Comparison of ENCODE assay signal across 17 cellular contexts in genomic region chr2:207734636-207735512, GRCh38. TPM values are rescaled to one million over a fixed set of nuclear protein-coding genes. Genes with fewer than 3 reads are reported as not detected.
A peak's percentile ranks its signal among the peaks of the same experiment; 100 is the strongest.
DNase-seq lines count a peak whose midpoint lies in the region; ATAC-seq, FAIRE-seq and TF ChIP-seq lines count a peak whose summit lies in the region.
"Had no signal": no experiment of that assay in that cellular context is flagged by ENCODE, and none has a peak within 500 bp of the region (broad histone marks: within the 10 kb centered on the region; RNA-seq: fewer than 3 reads in every experiment).

No MANE protein-coding gene starts in this region.

- H3K27me3 ChIP-seq in body of pancreas (no peaks in the 10 kb centered on the region), transverse colon (no peaks in the 10 kb centered on the region)
- H3K27me3 ChIP-seq: Peyer's patch had no signal

- DNase-seq in GM18507 (ENCODE audit: extremely low spot score, insufficient read length, low read depth) = no peak
- DNase-seq in body of pancreas = no peak
- peak; percentile 60 for DNase-seq in left lobe of liver (ENCODE audit: low spot score)
- no peak for DNase-seq in transverse colon
- no peak for DNase-seq in NCI-H2107 (lab: John Stamatoyannopoulos, UW)
- DNase-seq in mucosa of gallbladder (ENCODE audit: low spot score) = no peak
- DNase-seq: Calu3; CD4-positive, alpha-beta T cell; NCI-H1436 treated with DMSO at 0.1 percent for 48 hours; NCI-H226; NCI-H524 treated with DMSO at 0.1 percent for 48 hours; Peyer's patch; SHP77 had no signal

- no peak for TF ChIP-seq CTCF in body of pancreas (IDR thresholded peaks at IDR 0.05)
- no peak for TF ChIP-seq CTCF in transverse colon (IDR thresholded peaks at IDR 0.05)

- H3K36me3 ChIP-seq in body of pancreas (replicated peaks in 1 of 2; ENCODE audit: insufficient read depth in 1 of 2, low read depth in 2 of 2) = no peaks in the 10 kb centered on the region
- H3K36me3 ChIP-seq in transverse colon = peaks cover 0 to 5% (median 0%) of the 10 kb centered on the region in 4 donors

- H3K27ac ChIP-seq in body of pancreas = peak overlapping the region in 1 of 4 donors; percentile 34
- H3K27ac ChIP-seq in transverse colon = peak overlapping the region; percentile 27 to 45 (median 36)
- H3K27ac ChIP-seq: KMS-11, Peyer's patch had no signal

- WGBS in body of pancreas, 2 donors = 45 to 49% methylated on average over 4 of the region's 4 CpGs
- WGBS in transverse colon (ENCODE audit: low coverage in 1 of 2), 2 donors = 65 to 72% methylated on average over 4 of the region's 4 CpGs

- no peak for TF ChIP-seq EP300 in transverse colon (IDR thresholded peaks at IDR 0.05; ENCODE audit: low read depth)

- peak; percentile 41 for FAIRE-seq in GM18507 (lab: Jason Lieb, UNC)

- H3K4me3 ChIP-seq in body of pancreas (no peak overlapping the region), transverse colon (peak overlapping the region in 1 of 4 donors; percentile 16)
- H3K4me3 ChIP-seq: HAP-1, Peyer's patch had no signal

- in situ Hi-C loops in transverse colon (cut with MboI; ENCODE audit: low pct_ligation_motif_present in 1 of 4, low pct_unique_long_range_greater_than_20kb in 1 of 4, low sequenced_read_pairs in 3 of 4) = loop anchor here in 2 of 4 donors (25.0 kb wide), 2 partner anchors 198 to 302 kb away; partner anchors contain the start of genes CREB1 (in 1 of the 2) and PLEKHM3 (in 1 of the 2)

- H3K9me3 ChIP-seq in body of pancreas (no peaks in the 10 kb centered on the region), transverse colon (no peaks in the 10 kb centered on the region)
- H3K9me3 ChIP-seq: HAP-1, Peyer's patch, SK-N-SH had no signal

- intact Hi-C loops in body of pancreas (cut with DNase I) (no loop called here), transverse colon (cut with DNase I; ENCODE audit: low total_unique reads) (no loop called here)

- ATAC-seq in body of pancreas (peak; percentile 60), left lobe of liver (peak; percentile 81), GM21526 (IDR thresholded peaks at IDR 0.05; ENCODE audit: low FRiP score, unreplicated experiment) (no peak)

- TF ChIP-seq POLR2A in body of pancreas (IDR thresholded peaks at IDR 0.05) = no peak
- no peak for TF ChIP-seq POLR2A in transverse colon (IDR thresholded peaks at IDR 0.05)

- H3K4me1 ChIP-seq in body of pancreas = peaks cover 16% of the 10 kb centered on the region
- peaks cover 0 to 18% (median 9%) of the 10 kb centered on the region in 4 donors for H3K4me1 ChIP-seq in transverse colon
- H3K4me1 ChIP-seq: HAP-1, Peyer's patch had no signal

RNA-seq across cellular contexts. Expression of gene CCNYL1, which starts 23.4 kb away (rescaled TPM):
- total RNA-seq in body of pancreas (10 to 100 TPM; 14.5 to 14.8 TPM), left lobe of liver (9.2 TPM), transverse colon (10 to 100 TPM; 30.0 to 99.5 (median 31.7) TPM), mucosa of gallbladder (9.7 TPM)

RNA-seq across cellular contexts. Expression of gene FZD5, which starts 34.8 kb away (rescaled TPM):
- 10 to 100 TPM; 26.7 to 27.5 TPM for total RNA-seq in body of pancreas
- 32.9 TPM for total RNA-seq in left lobe of liver
- total RNA-seq in transverse colon = 100 to 1,000 TPM in 3 of 4 donors, 10 to 100 TPM in 1; 70.3 to 150 (median 141) TPM
- 31.0 TPM for total RNA-seq in mucosa of gallbladder
